In the genomic region with DNA sequence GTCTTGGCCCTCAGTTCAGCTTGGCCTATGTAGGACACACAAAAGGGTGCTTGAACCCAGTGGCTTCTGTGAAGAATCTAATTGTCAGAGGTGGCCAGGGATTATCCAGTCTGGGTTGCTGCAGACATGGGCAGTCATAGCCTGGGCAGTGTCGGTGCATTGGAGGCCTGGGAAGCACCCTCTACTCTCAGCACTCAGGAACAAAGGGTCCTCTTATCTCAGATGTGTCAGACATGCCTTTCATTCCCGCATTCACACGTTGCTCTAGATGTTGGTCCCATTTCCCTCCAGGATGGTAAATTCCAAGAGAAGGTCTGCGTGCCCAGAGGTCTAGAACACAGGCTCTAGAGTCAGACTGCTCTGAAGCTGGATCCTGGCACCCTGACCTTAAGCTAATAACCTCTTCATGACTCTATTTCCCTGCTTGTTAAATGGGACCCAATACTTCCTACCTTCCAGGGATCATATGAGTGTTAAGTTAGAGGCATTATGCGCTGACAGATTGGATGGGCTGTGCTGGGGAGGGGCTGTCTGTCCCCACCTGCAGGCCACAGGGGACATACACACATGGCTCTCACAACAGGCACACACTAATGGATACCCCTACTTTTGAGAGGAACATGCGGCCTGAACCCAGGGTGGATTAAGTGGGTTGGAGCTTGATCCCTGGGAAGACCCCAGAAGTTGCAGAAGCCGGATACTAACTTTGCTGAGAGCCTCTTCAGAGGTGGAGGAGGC, we compare ENCODE assay signal across 10 cellular contexts. TPM values are rescaled to one million over a fixed set of nuclear protein-coding genes. Genes with fewer than 3 reads are reported as not detected.
DNase-seq lines count a peak whose midpoint lies in the region; ATAC-seq lines count a peak whose summit lies in the region.
"Had no signal": no experiment of that assay in that cellular context is flagged by ENCODE, and none has a peak within 500 bp of the region (broad histone marks: within the 10 kb centered on the region; RNA-seq: fewer than 3 reads in every experiment).

No MANE protein-coding gene starts in this region.

- DNase-seq in NCI-H226 (peak; percentile 73), astrocyte of the hippocampus (ENCODE audit: low read depth, low spot score) (peak; percentile 79), kidney tubule cell (ENCODE audit: low spot score) (peak; percentile 67), NCI-H1436 treated with DMSO at 0.1 percent for 48 hours (lab: John Stamatoyannopoulos, UW) (no peak), iPS-NIHi7 (ENCODE audit: extremely low spot score) (no peak)
- DNase-seq in stimulated activated effector memory CD8-positive, alpha-beta T cell treated with anti-CD3 and anti-CD28 coated beads, Interleukin-12 subunit alpha, Interleukin-12 subunit beta, amount 100 ng/mL, for 72 hours (ENCODE audit: low spot score in 2 of 2): no peak
- no peak for DNase-seq in activated CD4-positive, alpha-beta T cell treated with anti-CD3 and anti-CD28 coated beads, Interleukin-2, amount 10 ng/mL, durations not matched to agents 24 days and 14 days
- DNase-seq: KBM-7; stimulated activated CD4-positive, alpha-beta T cell treated with anti-CD3 and anti-CD28 coated beads, Interleukin-12 subunit alpha, Interleukin-12 subunit beta, amount 100 ng/mL, for 4 hours had no signal

- H3K9me3 Mint-ChIP-seq in stimulated activated effector memory CD8-positive, alpha-beta T cell treated with anti-CD3 and anti-CD28 coated beads, Interleukin-12 subunit alpha, Interleukin-12 subunit beta, amount 100 ng/mL, for 72 hours: no peaks in the 10 kb centered on the region
- no peaks in the 10 kb centered on the region for H3K9me3 Mint-ChIP-seq in activated CD4-positive, alpha-beta T cell treated with anti-CD3 and anti-CD28 coated beads, Interleukin-2, amount 10 ng/mL, durations not matched to agents 24 days and 14 days

- no peak for ATAC-seq in stimulated activated effector memory CD8-positive, alpha-beta T cell treated with anti-CD3 and anti-CD28 coated beads, Interleukin-12 subunit alpha, Interleukin-12 subunit beta, amount 100 ng/mL, for 72 hours

- H3K27ac Mint-ChIP-seq in stimulated activated effector memory CD8-positive, alpha-beta T cell treated with anti-CD3 and anti-CD28 coated beads, Interleukin-12 subunit alpha, Interleukin-12 subunit beta, amount 100 ng/mL, for 72 hours: peak overlapping the region; percentile 27
- no peak overlapping the region for H3K27ac Mint-ChIP-seq in activated CD4-positive, alpha-beta T cell treated with anti-CD3 and anti-CD28 coated beads, Interleukin-2, amount 10 ng/mL, durations not matched to agents 24 days and 14 days

- no peak overlapping the region for H3K4me3 Mint-ChIP-seq in stimulated activated effector memory CD8-positive, alpha-beta T cell treated with anti-CD3 and anti-CD28 coated beads, Interleukin-12 subunit alpha, Interleukin-12 subunit beta, amount 100 ng/mL, for 72 hours
- no peak overlapping the region for H3K4me3 Mint-ChIP-seq in activated CD4-positive, alpha-beta T cell treated with anti-CD3 and anti-CD28 coated beads, Interleukin-2, amount 10 ng/mL, durations not matched to agents 24 days and 14 days

- no peaks in the 10 kb centered on the region for H3K27me3 Mint-ChIP-seq in activated CD4-positive, alpha-beta T cell treated with anti-CD3 and anti-CD28 coated beads, Interleukin-2, amount 10 ng/mL, durations not matched to agents 24 days and 14 days

- peaks cover 21% of the 10 kb centered on the region for H3K4me1 Mint-ChIP-seq in stimulated activated effector memory CD8-positive, alpha-beta T cell treated with anti-CD3 and anti-CD28 coated beads, Interleukin-12 subunit alpha, Interleukin-12 subunit beta, amount 100 ng/mL, for 72 hours
- peaks cover 16% of the 10 kb centered on the region for H3K4me1 Mint-ChIP-seq in activated CD4-positive, alpha-beta T cell treated with anti-CD3 and anti-CD28 coated beads, Interleukin-2, amount 10 ng/mL, durations not matched to agents 24 days and 14 days

- peaks cover 24% of the 10 kb centered on the region for H3K36me3 Mint-ChIP-seq in stimulated activated effector memory CD8-positive, alpha-beta T cell treated with anti-CD3 and anti-CD28 coated beads, Interleukin-12 subunit alpha, Interleukin-12 subunit beta, amount 100 ng/mL, for 72 hours
- no peaks in the 10 kb centered on the region for H3K36me3 Mint-ChIP-seq in activated CD4-positive, alpha-beta T cell treated with anti-CD3 and anti-CD28 coated beads, Interleukin-2, amount 10 ng/mL, durations not matched to agents 24 days and 14 days (ENCODE audit: low read depth)

- intact Hi-C loops in activated CD4-positive, alpha-beta T cell treated with anti-CD3 and anti-CD28 coated beads, Interleukin-2, amount 10 ng/mL, durations not matched to agents 24 days and 14 days (cut with micrococcal nuclease): no loop called here

RNA-seq across cellular contexts. Expression of gene EDN2, which starts 16.5 kb away (rescaled TPM):
- not detected in 2 replicates for total RNA-seq in activated CD4-positive, alpha-beta T cell treated with anti-CD3 and anti-CD28 coated beads, Interleukin-2, amount 10 ng/mL, durations not matched to agents 24 days and 14 days
- total RNA-seq: myocyte had no signal

Comparison
In these comparisons a context has a peak if more than half of its experiments do, and no peak if none do; other contexts are left out.
1. DNase-seq: peak in NCI-H226 (single experiment), astrocyte of the hippocampus (single experiment) and kidney tubule cell (single experiment); none in stimulated activated effector memory CD8-positive, alpha-beta T cell treated with anti-CD3 and anti-CD28 coated beads, Interleukin-12 subunit alpha, Interleukin-12 subunit beta, amount 100 ng/mL, for 72 hours (0 of 2), activated CD4-positive, alpha-beta T cell treated with anti-CD3 and anti-CD28 coated beads, Interleukin-2, amount 10 ng/mL, durations not matched to agents 24 days and 14 days (single experiment), NCI-H1436 treated with DMSO at 0.1 percent for 48 hours (single experiment) and iPS-NIHi7 (single experiment).